18 cellular contexts compared by ENCODE assay signal in the genomic region with DNA sequence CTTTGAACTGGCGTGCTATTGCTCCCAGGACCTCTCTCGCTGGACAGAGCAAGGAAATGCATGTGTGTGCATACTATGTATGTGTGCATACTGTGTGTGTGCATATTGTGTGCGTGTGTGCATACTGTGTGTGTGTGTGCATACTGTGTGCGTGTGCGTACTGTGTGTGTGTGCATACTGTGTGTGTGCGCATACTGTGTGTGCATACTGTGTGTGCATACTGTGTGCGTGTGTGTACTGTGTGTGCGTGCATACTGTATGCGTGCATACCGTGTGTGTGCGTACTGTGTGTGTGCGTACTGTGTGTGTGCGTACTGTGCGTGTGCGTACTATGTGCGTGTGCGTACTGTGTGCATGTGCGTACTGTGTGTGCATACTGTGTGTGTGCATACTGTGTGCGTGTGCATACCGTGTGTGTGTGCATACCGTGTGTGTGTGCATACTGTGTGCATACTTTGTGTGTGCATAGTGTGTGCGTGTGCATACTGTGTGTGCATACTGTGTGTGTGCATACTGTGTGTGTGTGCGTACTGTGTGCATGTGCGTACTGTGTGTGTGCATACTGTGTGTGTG.
"Had no signal": no experiment of that assay in that cellular context is flagged by ENCODE, and none has a peak within 500 bp of the region (broad histone marks: within the 10 kb centered on the region; RNA-seq: fewer than 3 reads in every experiment).

No MANE protein-coding gene starts in this region.

- H2AFZ ChIP-seq: parathyroid adenoma had no signal

- H3K27ac ChIP-seq: breast epithelium, colonic mucosa, esophagus muscularis mucosa, parathyroid adenoma, skin epidermis, tibial artery, VCaP had no signal

- H3K9ac ChIP-seq: parathyroid adenoma had no signal

- H3K9me3 ChIP-seq: breast epithelium, colonic mucosa, esophagus muscularis mucosa, tibial artery had no signal

- H3K27me3 ChIP-seq: breast epithelium, colonic mucosa, esophagus muscularis mucosa, tibial artery had no signal

- H3K4me3 ChIP-seq: breast epithelium, colonic mucosa, esophagus muscularis mucosa, skin epidermis, tibial artery had no signal

- ATAC-seq: activated T-cell treated with anti-CD3 and anti-CD28 coated beads, Interleukin-2, amount 50 U/mL, for 4 hours; left cardiac atrium had no signal

- FAIRE-seq: frontal cortex had no signal

- H3K4me1 ChIP-seq: breast epithelium, colonic mucosa, esophagus muscularis mucosa, parathyroid adenoma, tibial artery had no signal

- H3K36me3 ChIP-seq: breast epithelium, colonic mucosa, esophagus muscularis mucosa, tibial artery had no signal

- DNase-seq: activated CD4-positive, CD25-positive, alpha-beta regulatory T cell treated with anti-CD3 and anti-CD28 coated beads, Interleukin-2, amount 50 U/mL, for 72 hours; activated CD8-positive, alpha-beta memory T cell treated with anti-CD3 and anti-CD28 coated beads, Interleukin-2, amount 50 U/mL, for 48 hours; activated naive CD4-positive, alpha-beta T cell treated with Interleukin-2 at 50 U/mL for 16 hours; activated naive CD8-positive, alpha-beta T cell treated with anti-CD3 and anti-CD28 coated beads for 36 hours; activated T-cell treated with anti-CD3 and anti-CD28 coated beads, Interleukin-2, amount 50 U/mL, for 4 hours; colonic mucosa; hippocampal formation; left cardiac atrium; nucleus accumbens; stimulated activated CD4-positive, alpha-beta T cell treated with anti-CD3 and anti-CD28 coated beads, Interleukin-1b, Interleukin-23, amount 100 ng/mL, for 48 hours; substantia nigra; tibial artery had no signal
